Comparison of ENCODE assay signal across 1 cellular context in the genomic region with DNA sequence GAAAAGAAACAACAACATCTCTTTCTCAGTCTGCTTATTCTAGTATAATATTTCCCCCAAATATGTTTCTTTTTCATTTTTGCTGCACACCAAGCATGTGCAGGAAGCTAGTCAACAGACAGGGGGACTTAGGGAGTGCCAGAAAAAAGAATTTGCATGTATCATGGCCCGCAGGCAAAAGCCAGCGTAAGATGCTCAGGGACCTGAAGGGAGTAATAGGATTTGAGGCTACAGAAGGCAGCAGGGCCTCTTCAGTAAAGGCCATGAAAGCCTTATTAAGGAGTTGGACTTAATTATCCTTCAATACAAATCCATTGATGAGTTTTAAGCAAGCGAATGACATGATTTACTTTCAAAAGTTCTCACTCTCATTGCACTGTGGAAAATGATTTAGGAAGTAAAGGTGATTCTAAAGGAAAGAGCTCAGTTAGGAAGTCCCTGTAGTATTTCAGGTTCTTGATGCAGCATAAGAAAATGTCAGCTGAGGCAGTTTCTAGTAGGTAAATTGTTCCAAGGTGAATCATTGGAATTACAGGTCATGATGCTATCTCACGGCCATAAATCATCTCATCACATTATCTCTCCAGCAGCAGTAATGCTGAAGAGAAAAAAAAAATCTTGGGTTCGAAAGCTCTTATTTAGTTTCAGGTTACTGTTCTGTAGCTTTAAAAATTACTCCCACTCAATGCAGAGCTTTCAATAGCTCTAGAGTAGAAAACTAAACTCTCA.
A peak's percentile ranks its signal among the peaks of the same experiment; 100 is the strongest.
TF ChIP-seq lines count a peak whose summit lies in the region.

No MANE protein-coding gene starts in this region.

TF ChIP-seq in SK-N-SH, 30 proteins besides CTCF, POLR2A, EP300 and RAD21 (continued from another document):
- TF ChIP-seq EZH2phosphoT487 (IDR thresholded peaks at IDR 0.05; ENCODE audit: borderline replicate concordance, low read depth) (no peak), IRF3 (IDR thresholded peaks at IDR 0.05; ENCODE audit: low read depth, low read length) (no peak), RCOR1 (IDR thresholded peaks at IDR 0.05; ENCODE audit: low read length) (no peak), ELF1 (IDR thresholded peaks at IDR 0.05) (no peak), JUND (IDR thresholded peaks at IDR 0.05) (peak; percentile 25; the same call in 1 of the 2 replicates), MEF2A (IDR thresholded peaks at IDR 0.05; ENCODE audit: borderline replicate concordance, low read depth) (no peak), TAF1 (IDR thresholded peaks at IDR 0.05; ENCODE audit: borderline replicate concordance, low read depth, low read length) (no peak), POLR2AphosphoS5 (IDR thresholded peaks at IDR 0.05; ENCODE audit: low read depth, low read length) (no peak), NRF1 (IDR thresholded peaks at IDR 0.05; ENCODE audit: low read depth, low read length) (no peak)
TF ChIP-seq in SK-N-SH: peak in this region for 2.
